ENCODE assay signal across 18 cellular contexts in genomic region chr1:203915811-203916210, GRCh38. TPM values are rescaled to one million over a fixed set of nuclear protein-coding genes. Genes with fewer than 3 reads are reported as not detected.
DNase-seq lines count a peak whose midpoint lies in the region; ATAC-seq and TF ChIP-seq lines count a peak whose summit lies in the region.
"Had no signal": no experiment of that assay in that cellular context is flagged by ENCODE, and none has a peak within 500 bp of the region (broad histone marks: within the 10 kb centered on the region; RNA-seq: fewer than 3 reads in every experiment).

No MANE protein-coding gene starts in this region.

- H3F3A ChIP-seq in PC-9 (ENCODE audit: insufficient read depth, low read depth): peaks cover 31% of the 10 kb centered on the region

- no peak for ATAC-seq in GM18511 (IDR thresholded peaks at IDR 0.05; ENCODE audit: unreplicated experiment)

- H3K4me3 ChIP-seq in PC-9: no peak overlapping the region
- no peak overlapping the region for H3K4me3 ChIP-seq in brain microvascular endothelial cell (ENCODE audit: low read depth, low read length)
- H3K4me3 ChIP-seq: ascending aorta, right atrium auricular region had no signal

- H3K4me1 ChIP-seq in PC-9 (replicated peaks; ENCODE audit: insufficient read depth): peaks cover 24% of the 10 kb centered on the region
- H3K4me1 ChIP-seq: ascending aorta, right atrium auricular region had no signal

- H3K4me3 Mint-ChIP-seq in osteocyte (ENCODE audit: unreplicated experiment): no peak overlapping the region
- H3K4me3 Mint-ChIP-seq: B cell, type B pancreatic cell had no signal

- DNase-seq in AG20443 (ENCODE audit: low spot score): peak; percentile 36
- DNase-seq in PC-9: peak in 1 of 2 experiments; percentile 75
- no peak for DNase-seq in brain microvascular endothelial cell
- peak; percentile 21 for DNase-seq in kidney glomerular epithelial cell (lab: John Stamatoyannopoulos, UW)
- no peak for DNase-seq in stimulated activated CD4-positive, alpha-beta T cell treated with anti-CD3 and anti-CD28 coated beads, Interleukin-4, amount 100 ng/mL, for 4 hours
- DNase-seq in osteocyte (ENCODE audit: extremely low spot score, unreplicated experiment): no peak
- no peak for DNase-seq in HEK293T (ENCODE audit: extremely low spot score)
- DNase-seq: activated CD4-positive, alpha-beta T cell treated with anti-CD3 and anti-CD28 coated beads, Interleukin-2, amount 50 U/mL, for 1 hour; activated T-cell treated with anti-CD3 and anti-CD28 coated beads for 4 hours; NCI-H1436; NCI-H748 treated with DMSO at 0.1 percent for 48 hours; OCI-M1; stimulated activated naive CD4-positive, alpha-beta T cell treated with Interleukin-2 at 50 U/mL for 16 hours had no signal

- BruUV-seq in PC-9 (replicated peaks; lab: Mats Ljungman, UMichigan): no TSS peak

- peaks cover 4% of the 10 kb centered on the region for H3K4me1 Mint-ChIP-seq in osteocyte (ENCODE audit: unreplicated experiment)
- H3K4me1 Mint-ChIP-seq: B cell had no signal

- H3K79me2 ChIP-seq in PC-9 (ENCODE audit: low read depth): no peaks in the 10 kb centered on the region

- no peaks in the 10 kb centered on the region for H3K36me3 ChIP-seq in PC-9 (ENCODE audit: low read depth)
- no peaks in the 10 kb centered on the region for H3K36me3 ChIP-seq in brain microvascular endothelial cell (replicated peaks)
- H3K36me3 ChIP-seq: ascending aorta, right atrium auricular region had no signal

- POLR2A ChIA-PET in PC-9 (lab: Charles Lee; ENCODE audit: unreplicated experiment): no interaction called here
- POLR2A ChIA-PET in HEK293T (lab: Yijun Ruan, JAX): no interaction called here

- H3K27me3 ChIP-seq in PC-9 (ENCODE audit: insufficient read depth, low read depth): no peaks in the 10 kb centered on the region
- no peaks in the 10 kb centered on the region for H3K27me3 ChIP-seq in brain microvascular endothelial cell (replicated peaks)
- H3K27me3 ChIP-seq: ascending aorta, right atrium auricular region had no signal

- no peaks in the 10 kb centered on the region for H4K20me1 ChIP-seq in PC-9 (ENCODE audit: insufficient read depth)

- TF ChIP-seq CTCF in PC-9 (conservative IDR thresholded peaks at IDR 0.05) (no peak), brain microvascular endothelial cell (IDR thresholded peaks at IDR 0.05; ENCODE audit: low read depth, low read length, missing control alignments) (no peak), osteocyte (IDR thresholded peaks at IDR 0.05) (no peak)

- H3K27ac ChIP-seq in PC-9: peak overlapping the region; percentile 48
- peak overlapping the region; percentile 53 for H3K27ac ChIP-seq in brain microvascular endothelial cell
- H3K27ac ChIP-seq: ascending aorta, right atrium auricular region had no signal

- no peak overlapping the region for H3K27ac Mint-ChIP-seq in osteocyte (ENCODE audit: unreplicated experiment)
- H3K27ac Mint-ChIP-seq: B cell, type B pancreatic cell had no signal

- CTCF ChIA-PET in PC-9 (lab: Charles Lee): no interaction called here
- CTCF ChIA-PET in HEK293T (lab: Yijun Ruan, JAX): interaction anchor here (0.7 kb wide), 1 partner anchor 17 kb away, joined by 4 read pairs; no protein-coding TSS in a partner anchor

- H3K36me3 Mint-ChIP-seq in osteocyte (ENCODE audit: unreplicated experiment): no peaks in the 10 kb centered on the region
- H3K36me3 Mint-ChIP-seq: type B pancreatic cell had no signal

- 0 out of 2 replicates have a peak overlapping the region, but pooled peaks have one; percentile 6 for H2AFZ ChIP-seq in PC-9

- no peaks in the 10 kb centered on the region for H3K9me2 ChIP-seq in PC-9 (ENCODE audit: insufficient read depth)

- peaks cover 4% of the 10 kb centered on the region for H3K9me3 Mint-ChIP-seq in osteocyte (ENCODE audit: unreplicated experiment)
- H3K9me3 Mint-ChIP-seq: type B pancreatic cell had no signal

- H3K4me2 ChIP-seq in PC-9: 0 out of 2 replicates have a peak overlapping the region, but pooled peaks have one; percentile 8

- in situ Hi-C loops in brain microvascular endothelial cell (cut with HindIII; ENCODE audit: low pct_ligation_motif_present, low sequenced_read_pairs): no loop called here

- H3K27me3 Mint-ChIP-seq in osteocyte (ENCODE audit: unreplicated experiment): no peaks in the 10 kb centered on the region
- H3K27me3 Mint-ChIP-seq: type B pancreatic cell had no signal

- H3K9me3 ChIP-seq in PC-9 (ENCODE audit: insufficient read depth, low read depth): no peaks in the 10 kb centered on the region
- H3K9me3 ChIP-seq: ascending aorta, right atrium auricular region had no signal

- intact Hi-C loops in PC-9 (cut with micrococcal nuclease; ENCODE audit: unreplicated experiment): no loop called here

TF ChIP-seq in HEK293T, 16 proteins besides CTCF, POLR2A, EP300 and RAD21:
- TF ChIP-seq SP1 (IDR thresholded peaks at IDR 0.05) (no peak), FOXA1 (IDR thresholded peaks at IDR 0.05) (no peak), PKNOX1 (IDR thresholded peaks at IDR 0.05) (no peak), NFRKB (IDR thresholded peaks at IDR 0.05) (no peak), SUZ12 (IDR thresholded peaks at IDR 0.05) (no peak), ARNT (IDR thresholded peaks at IDR 0.05) (no peak), HDGF (IDR thresholded peaks at IDR 0.05; ENCODE audit: borderline replicate concordance) (no peak), FOXK2 (IDR thresholded peaks at IDR 0.05) (no peak), ELF4 (IDR thresholded peaks at IDR 0.05) (no peak), CTBP1 (IDR thresholded peaks at IDR 0.05; ENCODE audit: borderline replicate concordance) (no peak), BHLHE40 (IDR thresholded peaks at IDR 0.05; ENCODE audit: borderline replicate concordance) (no peak), TARDBP (IDR thresholded peaks at IDR 0.05) (no peak), ZNF384 (IDR thresholded peaks at IDR 0.05) (no peak)

RNA-seq across cellular contexts. Expression of gene SNRPE, which starts 54.4 kb away (rescaled TPM):
- total RNA-seq in PC-9 (2021) (201 and 218 TPM in 2 replicates), osteocyte (95.7 and 102 TPM in 2 replicates)

Comparison
In these comparisons a context has a peak if more than half of its experiments do, and no peak if none do; other contexts are left out.
1. DNase-seq: peak in AG20443 (single experiment) and kidney glomerular epithelial cell (single experiment); none in brain microvascular endothelial cell (single experiment), stimulated activated CD4-positive, alpha-beta T cell treated with anti-CD3 and anti-CD28 coated beads, Interleukin-4, amount 100 ng/mL, for 4 hours (0 of 2), osteocyte (single experiment) and HEK293T (single experiment).